9 cellular contexts compared by ENCODE assay signal in the genomic region with DNA sequence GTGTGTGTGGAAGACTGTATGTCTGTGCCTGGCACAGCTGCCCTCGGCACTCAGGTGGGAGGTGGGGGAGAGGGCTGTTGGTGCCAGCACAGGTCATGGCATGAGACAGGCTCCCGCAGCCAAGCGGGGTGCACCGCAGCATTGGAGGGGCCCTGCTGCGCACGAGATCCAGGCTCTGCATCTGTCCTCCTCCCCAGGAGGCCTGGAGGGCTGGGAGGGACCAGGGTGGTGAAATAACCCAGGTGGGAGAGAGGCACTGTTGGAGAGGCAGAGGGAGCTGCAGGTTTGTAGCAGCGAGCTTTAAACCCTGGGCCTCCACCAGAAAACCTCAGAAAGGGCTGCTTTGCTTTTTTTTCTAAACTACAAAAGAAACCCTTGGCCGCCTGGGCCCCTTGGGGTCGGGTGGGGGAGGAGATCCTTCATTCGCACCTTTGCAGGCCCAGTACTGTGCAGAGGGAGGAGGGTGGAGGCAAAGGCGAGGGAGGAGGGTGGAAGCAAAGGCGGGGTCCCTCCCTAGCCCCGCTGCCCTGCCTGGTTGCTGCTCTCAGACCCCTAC.
DNase-seq lines count a peak whose midpoint lies in the region; ATAC-seq and TF ChIP-seq lines count a peak whose summit lies in the region.
"Had no signal": no experiment of that assay in that cellular context is flagged by ENCODE, and none has a peak within 500 bp of the region (broad histone marks: within the 10 kb centered on the region; RNA-seq: fewer than 3 reads in every experiment).

No MANE protein-coding gene starts in this region.

- H3K9ac ChIP-seq in DND-41 (ENCODE audit: low read depth, low read length), result peak overlapping the region; percentile 29

- peaks cover 86% of the 10 kb centered on the region for H4K20me1 ChIP-seq in DND-41 (ENCODE audit: insufficient read depth, low read length)

- H3K27me3 Mint-ChIP-seq in brain (no peaks in the 10 kb centered on the region), progenitor cell of endocrine pancreas (no peaks in the 10 kb centered on the region)

- H3K4me2 ChIP-seq in DND-41 (ENCODE audit: insufficient read depth, low read length), result peak overlapping the region; percentile 57

- no peaks in the 10 kb centered on the region for H3K27me3 ChIP-seq in DND-41 (ENCODE audit: insufficient read depth, low read length, poor library complexity)

- H2AFZ ChIP-seq in DND-41 (ENCODE audit: low read depth, low read length), result no peak overlapping the region

- H3K79me2 ChIP-seq in DND-41 (ENCODE audit: insufficient read depth, low read length), result peaks cover 91% of the 10 kb centered on the region

- H3K4me3 Mint-ChIP-seq in brain (peak overlapping the region in 2 of 5 experiments; percentile 23 to 27), progenitor cell of endocrine pancreas (ENCODE audit: low read depth) (no peak overlapping the region)

- peaks cover 72% of the 10 kb centered on the region for H3K4me1 ChIP-seq in DND-41 (ENCODE audit: insufficient read depth, low read length)

- ATAC-seq in DND-41 (ENCODE audit: insufficient read depth, low read depth) (peak; percentile 92), HG02642 (IDR thresholded peaks at IDR 0.05; ENCODE audit: poor library complexity, unreplicated experiment) (no peak), HG02973 (IDR thresholded peaks at IDR 0.05; ENCODE audit: unreplicated experiment) (no peak)

- no peaks in the 10 kb centered on the region for H3K9me3 ChIP-seq in DND-41 (ENCODE audit: insufficient read depth, low read length, severe bottlenecking)

- peaks cover 3% of the 10 kb centered on the region for H3K36me3 Mint-ChIP-seq in brain
- H3K36me3 Mint-ChIP-seq in progenitor cell of endocrine pancreas (ENCODE audit: insufficient read depth), result no peaks in the 10 kb centered on the region

- H3K27ac ChIP-seq in DND-41 (ENCODE audit: low read length), result peak overlapping the region; percentile 76

- H3K4me3 ChIP-seq in DND-41 (ENCODE audit: low read depth in 1 of 2, low read length in 2 of 2), result peak overlapping the region in 1 of 2 experiments; percentile 31; a peak in 1 of 4 replicates

- in situ Hi-C loops in ACHN (cut with HindIII; ENCODE audit: low pct_ligation_motif_present, low pct_unique_long_range_greater_than_20kb, low sequenced_read_pairs), result no loop called here

- H3K36me3 ChIP-seq in DND-41 (ENCODE audit: insufficient read depth, low read length), result peaks cover 18% of the 10 kb centered on the region; the same call in 1 of the 2 replicates

- H3K4me1 Mint-ChIP-seq in brain (peaks cover 97% of the 10 kb centered on the region), progenitor cell of endocrine pancreas (ENCODE audit: low read depth) (peaks cover 67% of the 10 kb centered on the region)

- H3K9me3 Mint-ChIP-seq in brain (no peaks in the 10 kb centered on the region), progenitor cell of endocrine pancreas (ENCODE audit: low read depth) (no peaks in the 10 kb centered on the region)

- DNase-seq in DND-41 (peak; percentile 92), NCI-H69 (lab: John Stamatoyannopoulos, UW) (peak; percentile 52), progenitor cell of endocrine pancreas (ENCODE audit: low spot score, unreplicated experiment) (no peak), NCI-H1930 (lab: John Stamatoyannopoulos, UW) (no peak), ACHN (no peak)
- DNase-seq: islet precursor cell had no signal

- TF ChIP-seq CTCF in DND-41 (IDR thresholded peaks at IDR 0.05; ENCODE audit: borderline replicate concordance, extremely low read depth, low read length, poor library complexity, severe bottlenecking), result peak; percentile 79
- peak in 1 of 2 experiments; percentile 25 for TF ChIP-seq CTCF in brain (conservative IDR thresholded peaks at IDR 0.05)
- TF ChIP-seq CTCF in progenitor cell of endocrine pancreas (IDR thresholded peaks at IDR 0.05; ENCODE audit: unreplicated experiment), result no peak

- H3K27ac Mint-ChIP-seq in brain (peak overlapping the region in 4 of 5 experiments; percentile 55 to 90 (median 86)), progenitor cell of endocrine pancreas (peak overlapping the region; percentile 84)

Comparison
In these comparisons a context has a peak if more than half of its experiments do, and no peak if none do; other contexts are left out.
1. DNase-seq: peak in DND-41 (single experiment) and NCI-H69 (single experiment); none in progenitor cell of endocrine pancreas (single experiment), NCI-H1930 (0 of 2) and ACHN (single experiment).